8 cellular contexts compared by ENCODE assay signal in the genomic region with DNA sequence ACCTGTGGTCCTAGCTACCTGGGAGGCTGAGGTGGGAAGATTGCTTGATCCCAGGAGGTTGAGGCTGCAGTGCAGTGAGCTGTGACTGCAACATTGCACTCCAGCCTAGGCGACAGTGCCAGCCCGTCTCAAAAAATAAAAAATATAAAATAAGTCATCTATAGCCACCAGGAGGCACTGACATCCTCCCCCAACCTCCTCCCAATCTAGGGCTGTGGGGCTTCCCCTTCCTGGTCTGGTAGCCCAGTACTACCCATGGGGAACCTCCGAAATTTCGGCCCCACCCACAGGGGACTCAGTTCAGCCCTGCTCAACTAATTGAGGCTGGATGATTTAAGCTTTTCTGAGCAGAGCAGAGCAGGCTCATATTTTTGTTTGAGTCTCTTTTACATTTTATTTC. TPM values are rescaled to one million over a fixed set of nuclear protein-coding genes. Genes with fewer than 3 reads are reported as not detected.
DNase-seq lines count a peak whose midpoint lies in the region; ATAC-seq and TF ChIP-seq lines count a peak whose summit lies in the region.

No MANE protein-coding gene starts in this region.

- H3K27me3 Mint-ChIP-seq in chondrocyte (ENCODE audit: low read depth), result peaks cover 12% of the 10 kb centered on the region

- ATAC-seq in GM18502 (IDR thresholded peaks at IDR 0.05; ENCODE audit: poor library complexity, unreplicated experiment) (peak; percentile 65), HG02852 (IDR thresholded peaks at IDR 0.05; ENCODE audit: unreplicated experiment) (peak; percentile 69), GM19455 (IDR thresholded peaks at IDR 0.05; ENCODE audit: unreplicated experiment) (no peak)

- H3K4me1 Mint-ChIP-seq in chondrocyte (ENCODE audit: low read depth), result peaks cover 6% of the 10 kb centered on the region

- H3K4me3 Mint-ChIP-seq in chondrocyte (ENCODE audit: unreplicated experiment), result no peak overlapping the region

- no peaks in the 10 kb centered on the region for H3K36me3 Mint-ChIP-seq in chondrocyte (ENCODE audit: low read depth)

- DNase-seq in SW480 (ENCODE audit: low spot score) (peak; percentile 13), chondrocyte (ENCODE audit: low spot score) (no peak), cerebellum (ENCODE audit: low spot score) (no peak), ureter (ENCODE audit: low spot score) (no peak)
- peak; percentile 58 for DNase-seq in stimulated activated CD4-positive, alpha-beta T cell treated with anti-CD3 and anti-CD28 coated beads, Interleukin-1b, Interleukin-23, amount 100 ng/mL, for 48 hours

- peak; percentile 64 for TF ChIP-seq CTCF in chondrocyte (IDR thresholded peaks at IDR 0.05)

- H3K9me3 Mint-ChIP-seq in chondrocyte (ENCODE audit: low read depth), result no peaks in the 10 kb centered on the region

- no peak overlapping the region for H3K27ac Mint-ChIP-seq in chondrocyte (ENCODE audit: unreplicated experiment)

RNA-seq across cellular contexts. Expression of a gene that starts 3.2 kb away (rescaled TPM):
- total RNA-seq in chondrocyte (not detected in 3 replicates), cerebellum (not detected), ureter (not detected)

RNA-seq across cellular contexts. Expression of a gene that starts 16.5 kb away (rescaled TPM):
- total RNA-seq in chondrocyte, result 12.9 to 13.7 TPM (median 13.2 TPM) in 3 replicates
- 11.0 TPM for total RNA-seq in cerebellum
- total RNA-seq in ureter, result 8.2 TPM

RNA-seq across cellular contexts. Expression of a gene that starts 30.4 kb away (rescaled TPM):
- total RNA-seq in chondrocyte (7.3 to 21.0 TPM (median 17.8 TPM) in 3 replicates), cerebellum (2.2 TPM), ureter (13.7 TPM)

RNA-seq across cellular contexts. Expression of a gene that starts 39.0 kb away (rescaled TPM):
- total RNA-seq in chondrocyte (10.6 to 13.0 TPM (median 10.8 TPM) in 3 replicates), cerebellum (6.4 TPM), ureter (12.6 TPM)

RNA-seq across cellular contexts. Expression of a gene that starts 49.5 kb away (rescaled TPM):
- total RNA-seq in chondrocyte (0.34 TPM in 1 of 3 replicates, not detected in the others), cerebellum (1.1 TPM), ureter (0.78 TPM)

Comparison
In these comparisons a context has a peak if more than half of its experiments do, and no peak if none do; other contexts are left out.
1. DNase-seq: peak in SW480 (single experiment) and stimulated activated CD4-positive, alpha-beta T cell treated with anti-CD3 and anti-CD28 coated beads, Interleukin-1b, Interleukin-23, amount 100 ng/mL, for 48 hours (single experiment); none in chondrocyte (single experiment), cerebellum (single experiment) and ureter (single experiment).